In genomic region chr11:62753736-62754603, GRCh38 we compare ENCODE assay signal across 1 cellular context.
TF ChIP-seq lines count a peak whose summit lies in the region.

TSS of gene ZBTB3 (minus strand) at chr11:62754160. CDS start at chr11:62753664, 496 bp downstream.

TF ChIP-seq in HepG2, 621 proteins besides CTCF, POLR2A, EP300 and RAD21 (continued from another document and continues in another):
- TF ChIP-seq CEBPZ (IDR thresholded peaks at IDR 0.05; ENCODE audit: low read length) (peak; percentile 87), PHF20 (CRISPR knock-in tag; IDR thresholded peaks at IDR 0.05) (peak; percentile 83), RFX5 (IDR thresholded peaks at IDR 0.05; ENCODE audit: low read depth, low read length) (peak; percentile 56; the same call in 1 of the 2 replicates), ARID4A (CRISPR knock-in tag; IDR thresholded peaks at IDR 0.05; ENCODE audit: borderline replicate concordance) (peak; percentile 89), HNRNPUL1 (IDR thresholded peaks at IDR 0.05; ENCODE audit: low read depth, low read length) (no peak), MEIS1 (CRISPR knock-in tag; IDR thresholded peaks at IDR 0.05; ENCODE audit: borderline replicate concordance) (peak; percentile 79; the same call in 1 of the 2 replicates), PITX1 (CRISPR knock-in tag; IDR thresholded peaks at IDR 0.05) (peak; percentile 54; the same call in 1 of the 2 replicates), ZNF414 (CRISPR knock-in tag; IDR thresholded peaks at IDR 0.05) (no peak), TEAD3 (CRISPR knock-in tag; optimal IDR thresholded peaks at IDR 0.05; ENCODE audit: borderline replicate concordance) (peak; percentile 13), PAX8 (CRISPR knock-in tag; IDR thresholded peaks at IDR 0.05; ENCODE audit: borderline replicate concordance) (no peak), HOXA3 (CRISPR knock-in tag; IDR thresholded peaks at IDR 0.05) (peak; percentile 41; the same call in 1 of the 2 replicates), ARID5B (CRISPR knock-in tag; IDR thresholded peaks at IDR 0.05) (no peak), ZSCAN25 (CRISPR knock-in tag; IDR thresholded peaks at IDR 0.05) (peak; percentile 31; the same call in 1 of the 2 replicates), NR2F6 (IDR thresholded peaks at IDR 0.05) (no peak; the same call in 1 of the 2 replicates), NR2F6 (CRISPR knock-in tag; IDR thresholded peaks at IDR 0.05) (0 out of 2 replicates have a peak, but pooled peaks have one; percentile 12), GABPB1 (CRISPR knock-in tag; IDR thresholded peaks at IDR 0.05) (peak; percentile 91), TCF7 (IDR thresholded peaks at IDR 0.05; ENCODE audit: low read depth) (no peak), TBX3 (IDR thresholded peaks at IDR 0.05; ENCODE audit: borderline replicate concordance) (peak; percentile 31; the same call in 1 of the 2 replicates), ZNF501 (CRISPR knock-in tag; IDR thresholded peaks at IDR 0.05) (peak; percentile 74), MAX (IDR thresholded peaks at IDR 0.05) (peak; percentile 74), ELF1 (CRISPR knock-in tag; IDR thresholded peaks at IDR 0.05) (peak; percentile 80), ZMAT3 (CRISPR knock-in tag; conservative IDR thresholded peaks at IDR 0.05) (no peak), SPEN (CRISPR knock-in tag; IDR thresholded peaks at IDR 0.05; ENCODE audit: low read depth) (peak; percentile 44; the same call in 1 of the 2 replicates), ZFP91 (CRISPR knock-in tag; IDR thresholded peaks at IDR 0.05; ENCODE audit: borderline replicate concordance) (peak; percentile 67; the same call in 1 of the 2 replicates), RFXAP (CRISPR knock-in tag; IDR thresholded peaks at IDR 0.05; ENCODE audit: borderline replicate concordance) (0 out of 2 replicates have a peak, but pooled peaks have one; percentile 62), MYC (CRISPR knock-in tag; IDR thresholded peaks at IDR 0.05; ENCODE audit: borderline replicate concordance) (peak; percentile 22; the same call in 1 of the 2 replicates), NONO (IDR thresholded peaks at IDR 0.05) (no peak), NONO (CRISPR knock-in tag; conservative IDR thresholded peaks at IDR 0.05) (peak; percentile 73), ZNF142 (CRISPR knock-in tag; IDR thresholded peaks at IDR 0.05) (peak; percentile 23; the same call in 1 of the 2 replicates), U2AF1 (optimal IDR thresholded peaks at IDR 0.05; ENCODE audit: low read depth, low read length) (no peak), BCL3 (CRISPR knock-in tag; IDR thresholded peaks at IDR 0.05) (peak; percentile 67; the same call in 1 of the 2 replicates), ARNT2 (CRISPR knock-in tag; IDR thresholded peaks at IDR 0.05; ENCODE audit: low read depth) (peak; percentile 55; the same call in 1 of the 2 replicates), SALL1 (CRISPR knock-in tag; IDR thresholded peaks at IDR 0.05) (peak; percentile 78), ZNF337 (CRISPR knock-in tag; IDR thresholded peaks at IDR 0.05; ENCODE audit: borderline replicate concordance, low read depth) (0 out of 2 replicates have a peak, but pooled peaks have one; percentile 30)
